Comparison of ENCODE assay signal across 1 cellular context in the genomic region with DNA sequence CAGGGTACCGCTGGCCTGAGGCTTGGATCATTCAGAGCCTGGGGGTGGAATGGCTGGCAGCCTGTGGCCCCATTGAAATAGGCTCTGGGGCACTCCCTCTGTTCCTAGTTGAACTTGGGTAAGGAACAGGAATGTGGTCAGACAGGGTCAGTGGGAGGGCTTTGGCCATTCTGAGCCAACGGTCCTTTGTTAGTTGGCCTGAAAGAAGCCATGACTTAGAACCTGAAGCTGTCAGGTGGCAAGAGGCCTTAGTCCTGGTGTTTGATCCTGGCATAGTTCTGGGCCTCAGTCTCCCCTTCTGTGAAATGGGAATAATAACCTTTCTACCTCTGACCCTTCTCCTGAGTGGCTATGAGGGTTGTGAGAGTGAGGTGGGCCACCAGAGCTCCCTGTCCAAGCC.
TF ChIP-seq lines count a peak whose summit lies in the region.

No MANE protein-coding gene starts in this region.

TF ChIP-seq in HCT116, 20 proteins besides CTCF, POLR2A, EP300 and RAD21 (continued from another document):
- TF ChIP-seq, protein P1, sequence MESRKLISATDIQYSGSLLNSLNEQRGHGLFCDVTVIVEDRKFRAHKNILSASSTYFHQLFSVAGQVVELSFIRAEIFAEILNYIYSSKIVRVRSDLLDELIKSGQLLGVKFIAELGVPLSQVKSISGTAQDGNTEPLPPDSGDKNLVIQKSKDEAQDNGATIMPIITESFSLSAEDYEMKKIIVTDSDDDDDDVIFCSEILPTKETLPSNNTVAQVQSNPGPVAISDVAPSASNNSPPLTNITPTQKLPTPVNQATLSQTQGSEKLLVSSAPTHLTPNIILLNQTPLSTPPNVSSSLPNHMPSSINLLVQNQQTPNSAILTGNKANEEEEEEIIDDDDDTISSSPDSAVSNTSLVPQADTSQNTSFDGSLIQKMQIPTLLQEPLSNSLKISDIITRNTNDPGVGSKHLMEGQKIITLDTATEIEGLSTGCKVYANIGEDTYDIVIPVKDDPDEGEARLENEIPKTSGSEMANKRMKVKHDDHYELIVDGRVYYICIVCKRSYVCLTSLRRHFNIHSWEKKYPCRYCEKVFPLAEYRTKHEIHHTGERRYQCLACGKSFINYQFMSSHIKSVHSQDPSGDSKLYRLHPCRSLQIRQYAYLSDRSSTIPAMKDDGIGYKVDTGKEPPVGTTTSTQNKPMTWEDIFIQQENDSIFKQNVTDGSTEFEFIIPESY (IDR thresholded peaks at IDR 0.05; ENCODE audit: extremely low read depth, insufficient replicate concordance, low read length) = no peak
- no peak for TF ChIP-seq YY1 (IDR thresholded peaks at IDR 0.05; ENCODE audit: extremely low read depth, insufficient replicate concordance, low read depth, low read length)
- no peak for TF ChIP-seq EZH2phosphoT487 (IDR thresholded peaks at IDR 0.05; ENCODE audit: borderline replicate concordance)
- no peak for TF ChIP-seq SRF (IDR thresholded peaks at IDR 0.05; ENCODE audit: low read depth)
- no peak for TF ChIP-seq POLR2AphosphoS5 (IDR thresholded peaks at IDR 0.05; ENCODE audit: low read depth, low read length)
- TF ChIP-seq CEBPB (IDR thresholded peaks at IDR 0.05; ENCODE audit: low read depth) = no peak
TF ChIP-seq in HCT116: peak in this region for 0.
